ENCODE assay signal across 13 cellular contexts in genomic region chr15:35752134-35752466, GRCh38.
DNase-seq lines count a peak whose midpoint lies in the region; ATAC-seq, FAIRE-seq and TF ChIP-seq lines count a peak whose summit lies in the region.
"Had no signal": no experiment of that assay in that cellular context is flagged by ENCODE, and none has a peak within 500 bp of the region (broad histone marks: within the 10 kb centered on the region; RNA-seq: fewer than 3 reads in every experiment).

No MANE protein-coding gene starts in this region.

- H2BK120ac ChIP-seq in mesenchymal stem cell (ENCODE audit: low read depth, low read length) (no peak overlapping the region), trophoblast cell (ENCODE audit: insufficient read depth, low read length, poor library complexity) (no peak overlapping the region)

- H3K18ac ChIP-seq in mesenchymal stem cell (ENCODE audit: low read depth in 1 of 2, low read length in 2 of 2) (peak overlapping the region in 1 of 2 experiments; percentile 40), trophoblast cell (ENCODE audit: low read length) (no peak overlapping the region)

- H2BK5ac ChIP-seq in mesenchymal stem cell (ENCODE audit: low read depth, low read length, poor library complexity, severe bottlenecking) (no peak overlapping the region), trophoblast cell (ENCODE audit: low read depth, low read length, poor library complexity) (no peak overlapping the region)

- H2BK15ac ChIP-seq in mesenchymal stem cell (ENCODE audit: low read depth, poor library complexity, severe bottlenecking): no peak overlapping the region

- TF ChIP-seq EP300 in A549 (IDR thresholded peaks at IDR 0.05): no peak

- H3K27me3 ChIP-seq in ascending aorta: no peaks in the 10 kb centered on the region
- no peaks in the 10 kb centered on the region for H3K27me3 ChIP-seq in mesenchymal stem cell (ENCODE audit: control insufficient read depth in 1 of 2, insufficient read depth in 1 of 2, low read length in 2 of 2)
- no peaks in the 10 kb centered on the region for H3K27me3 ChIP-seq in trophoblast cell (ENCODE audit: insufficient read depth, low read length)

- H2BK12ac ChIP-seq in mesenchymal stem cell (ENCODE audit: low read length in 2 of 2): no peak overlapping the region
- no peak overlapping the region for H2BK12ac ChIP-seq in trophoblast cell (ENCODE audit: low read length)

- no peak overlapping the region for H2AK5ac ChIP-seq in mesenchymal stem cell (ENCODE audit: low read length, severe bottlenecking)
- no peak overlapping the region for H2AK5ac ChIP-seq in trophoblast cell (ENCODE audit: low read length)

- ATAC-seq in A549 (no peak), GM18498 (IDR thresholded peaks at IDR 0.05; ENCODE audit: unreplicated experiment) (no peak)

- H3K4ac ChIP-seq in mesenchymal stem cell (ENCODE audit: low read depth in 1 of 2, low read length in 2 of 2) (peak overlapping the region in 1 of 2 experiments; percentile 49), trophoblast cell (ENCODE audit: low read depth, low read length) (no peak overlapping the region)

- H3K79me1 ChIP-seq in mesenchymal stem cell (replicated peaks; ENCODE audit: low read length, poor library complexity, severe bottlenecking) (no peaks in the 10 kb centered on the region), trophoblast cell (ENCODE audit: low read length) (no peaks in the 10 kb centered on the region)

- CTCF ChIA-PET in A549 (lab: Yijun Ruan, JAX) (interaction anchor here (0.7 to 2.0 kb wide), 11 partner anchors 9 to 1381 kb away, joined by 3 to 13 read pairs (median 4); no protein-coding TSS in a partner anchor), HEK293 (lab: Yijun Ruan, JAX) (interaction anchor here (0.9 to 2.0 kb wide), 8 partner anchors 9 to 463 kb away, joined by 3 to 13 read pairs (median 6); no protein-coding TSS in a partner anchor)

- H3K4me2 ChIP-seq in A549 (peak overlapping the region; percentile 52; the same call in 2 of the 3 replicates), mesenchymal stem cell (ENCODE audit: low read length, poor library complexity, severe bottlenecking) (no peak overlapping the region), trophoblast cell (ENCODE audit: low read length) (no peak overlapping the region)

- DNase-seq in A549 (ENCODE audit: low read depth in 1 of 2, low spot score in 1 of 2) (no peak), ascending aorta (ENCODE audit: low spot score in 2 of 2) (no peak), mesenchymal stem cell (no peak), COLO829 (ENCODE audit: low spot score) (no peak), SIG-M5 treated with dmso at 0.1 percent for 504 hours (lab: John Stamatoyannopoulos, UW; ENCODE audit: unreplicated experiment) (no peak), trophoblast cell (no peak)
- DNase-seq: 8988T, DMS79, SIG-M5 had no signal

- H3K4me1 ChIP-seq in A549 (no peaks in the 10 kb centered on the region), HEK293 (ENCODE audit: control insufficient read depth, insufficient read depth, low read length) (peaks cover 13% of the 10 kb centered on the region), ascending aorta (peaks cover 0 to 21% of the 10 kb centered on the region in 2 donors), mesenchymal stem cell (ENCODE audit: control insufficient read depth, insufficient read depth, low read depth, low read length) (no peaks in the 10 kb centered on the region), trophoblast cell (ENCODE audit: control insufficient read depth in 1 of 2, insufficient read depth in 2 of 2, low read length in 2 of 2) (no peaks in the 10 kb centered on the region)

- H3K79me2 ChIP-seq in trophoblast cell (ENCODE audit: control insufficient read depth, insufficient read depth, low read length, poor library complexity): no peaks in the 10 kb centered on the region

- TF ChIP-seq CTCF in A549 (IDR thresholded peaks at IDR 0.05) (no peak), HEK293 (tag by site-specific recombination; IDR thresholded peaks at IDR 0.05) (no peak), ascending aorta (IDR thresholded peaks at IDR 0.05) (no peak)

- FAIRE-seq in A549 (lab: Jason Lieb, UNC): no peak

- TF ChIP-seq POLR2A in A549 (IDR thresholded peaks at IDR 0.05; ENCODE audit: low read length): no peak

- H3K36me3 ChIP-seq in HEK293 (ENCODE audit: control insufficient read depth in 2 of 2, insufficient read depth in 1 of 2, low read length in 2 of 2): no peaks in the 10 kb centered on the region
- no peaks in the 10 kb centered on the region for H3K36me3 ChIP-seq in ascending aorta
- H3K36me3 ChIP-seq in mesenchymal stem cell (ENCODE audit: control insufficient read depth in 1 of 2, insufficient read depth in 2 of 2, low read depth in 1 of 2, low read length in 2 of 2): no peaks in the 10 kb centered on the region
- H3K36me3 ChIP-seq in trophoblast cell (ENCODE audit: control insufficient read depth in 1 of 2, insufficient read depth in 2 of 2, low read length in 2 of 2): no peaks in the 10 kb centered on the region
- H3K36me3 ChIP-seq: MG63 had no signal

- peak overlapping the region; percentile 23 for H3K9ac ChIP-seq in mesenchymal stem cell (ENCODE audit: low read length)
- no peak overlapping the region for H3K9ac ChIP-seq in trophoblast cell (ENCODE audit: low read length)

- TF ChIP-seq RAD21 in A549 (conservative IDR thresholded peaks at IDR 0.05 in 1 of 2, IDR thresholded peaks at IDR 0.05 in 1 of 2): no peak

- H3K9me3 ChIP-seq in A549: no peaks in the 10 kb centered on the region
- no peaks in the 10 kb centered on the region for H3K9me3 ChIP-seq in HEK293 (ENCODE audit: control insufficient read depth, insufficient read depth, low read depth, low read length)
- no peaks in the 10 kb centered on the region for H3K9me3 ChIP-seq in ascending aorta
- no peaks in the 10 kb centered on the region for H3K9me3 ChIP-seq in mesenchymal stem cell (ENCODE audit: control insufficient read depth, low read length)
- H3K9me3 ChIP-seq in trophoblast cell (ENCODE audit: insufficient read depth, low read depth, low read length): no peaks in the 10 kb centered on the region
- H3K9me3 ChIP-seq: MG63 had no signal

- H4K91ac ChIP-seq in mesenchymal stem cell (ENCODE audit: low read length): no peak overlapping the region
- no peak overlapping the region for H4K91ac ChIP-seq in trophoblast cell (ENCODE audit: low read depth, low read length)

- no peak overlapping the region for H4K12ac ChIP-seq in trophoblast cell (ENCODE audit: low read depth, low read length)

- H3K14ac ChIP-seq in mesenchymal stem cell (ENCODE audit: low read length in 2 of 2) (no peak overlapping the region), trophoblast cell (ENCODE audit: low read length) (no peak overlapping the region)

- no peak overlapping the region for H3K23ac ChIP-seq in mesenchymal stem cell (ENCODE audit: low read length in 2 of 2)
- H3K23ac ChIP-seq in trophoblast cell (ENCODE audit: low read length): no peak overlapping the region

- H3K4me3 ChIP-seq in A549 (no peak overlapping the region), HEK293 (ENCODE audit: low read depth, low read length) (no peak overlapping the region), ascending aorta (no peak overlapping the region), mesenchymal stem cell (ENCODE audit: insufficient read depth in 1 of 2, low read depth in 1 of 2, low read length in 2 of 2) (no peak overlapping the region), trophoblast cell (ENCODE audit: low read depth, low read length) (no peak overlapping the region)
- H3K4me3 ChIP-seq: K562, MG63 had no signal

- WGBS in A549 (ENCODE audit: missing lambda C conversion rate): 81% methylated on average over 5 of the region's 5 CpGs
- WGBS in mesenchymal stem cell: 91% methylated on average over 4 of the region's 5 CpGs
- WGBS in trophoblast cell (ENCODE audit: extremely low coverage, insufficient coverage, insufficient read length): no CpG with 5 or more reads among the region's 5 CpGs

- POLR2A ChIA-PET in A549 (lab: Yijun Ruan, JAX): no interaction called here
- POLR2A ChIA-PET in HEK293 (lab: Yijun Ruan, JAX): no interaction called here

- no peak overlapping the region for H4K8ac ChIP-seq in mesenchymal stem cell (ENCODE audit: low read length)
- no peak overlapping the region for H4K8ac ChIP-seq in trophoblast cell (ENCODE audit: low read depth, low read length)

- H2AFZ ChIP-seq in mesenchymal stem cell (ENCODE audit: low read depth, low read length) (no peak overlapping the region), trophoblast cell (ENCODE audit: insufficient read depth, low read length, poor library complexity) (no peak overlapping the region)

- intact Hi-C loops in ascending aorta (cut with DNase I): loop anchor here (5.0 to 10.0 kb wide), 7 partner anchors 60 to 1353 kb away; partner anchors contain the start of genes CDIN1 and MEIS2

- no peak overlapping the region for H3K27ac ChIP-seq in A549
- no peak overlapping the region for H3K27ac ChIP-seq in HEK293 (ENCODE audit: extremely low read depth, low read depth, low read length)
- H3K27ac ChIP-seq in ascending aorta: peak overlapping the region; percentile 15 to 46
- no peak overlapping the region for H3K27ac ChIP-seq in mesenchymal stem cell (ENCODE audit: low read length, poor library complexity, severe bottlenecking)
- no peak overlapping the region for H3K27ac ChIP-seq in trophoblast cell (ENCODE audit: low read depth, low read length)

TF ChIP-seq in A549, 52 proteins besides CTCF, POLR2A, EP300 and RAD21 (continues in another document):
- TF ChIP-seq SMC3 (IDR thresholded peaks at IDR 0.05): no peak
- no peak for TF ChIP-seq CHD2 (IDR thresholded peaks at IDR 0.05; ENCODE audit: low read length, partially characterized antibody)

TF ChIP-seq in HEK293, 187 proteins besides CTCF, POLR2A, EP300 and RAD21:
- TF ChIP-seq ZNF488 (tag by site-specific recombination; IDR thresholded peaks at IDR 0.05): no peak
- peak; percentile 69 for TF ChIP-seq ZNF366 (tag by site-specific recombination; conservative IDR thresholded peaks at IDR 0.05)

Comparison
In these comparisons a context has a peak if more than half of its experiments do, and no peak if none do; other contexts are left out.
1. H3K27ac ChIP-seq: peak in ascending aorta (2 of 2); none in A549 (0 of 2), HEK293 (single experiment), mesenchymal stem cell (single experiment) and trophoblast cell (single experiment).